Comparison of ENCODE assay signal across 1 cellular context in genomic region chr20:38685853-38686473, GRCh38.
TF ChIP-seq lines count a peak whose summit lies in the region.

No MANE protein-coding gene starts in this region.

TF ChIP-seq in HepG2, 621 proteins besides CTCF, POLR2A, EP300 and RAD21 (continued from another document):
- TF ChIP-seq SNAPC4 (CRISPR knock-in tag; IDR thresholded peaks at IDR 0.05) (peak; percentile 83), SOX13 (IDR thresholded peaks at IDR 0.05) (no peak), SOX13 (CRISPR knock-in tag; conservative IDR thresholded peaks at IDR 0.05 in 1 of 2, IDR thresholded peaks at IDR 0.05 in 1 of 2) (peak in 1 of 2 experiments; percentile 70; a peak in 2 of 4 replicates), FOXK1 (CRISPR knock-in tag; IDR thresholded peaks at IDR 0.05; ENCODE audit: borderline replicate concordance, low read depth) (peak; percentile 83; the same call in 1 of the 2 replicates), ZUFSP (CRISPR knock-in tag; IDR thresholded peaks at IDR 0.05; ENCODE audit: borderline replicate concordance) (no peak), ZNF740 (CRISPR knock-in tag; IDR thresholded peaks at IDR 0.05) (peak; percentile 56; the same call in 1 of the 2 replicates), ZNF713 (CRISPR knock-in tag; IDR thresholded peaks at IDR 0.05) (no peak), GFI1 (CRISPR knock-in tag; IDR thresholded peaks at IDR 0.05; ENCODE audit: borderline replicate concordance) (peak; percentile 38; the same call in 1 of the 2 replicates), RFXAP (CRISPR knock-in tag; IDR thresholded peaks at IDR 0.05; ENCODE audit: borderline replicate concordance) (peak; percentile 88), MLLT10 (CRISPR knock-in tag; IDR thresholded peaks at IDR 0.05) (0 out of 2 replicates have a peak, but pooled peaks have one; percentile 7), ZNF496 (CRISPR knock-in tag; IDR thresholded peaks at IDR 0.05; ENCODE audit: insufficient replicate concordance) (no peak), SP4 (CRISPR knock-in tag; IDR thresholded peaks at IDR 0.05) (0 out of 2 replicates have a peak, but pooled peaks have one; percentile 40), DMTF1 (CRISPR knock-in tag; IDR thresholded peaks at IDR 0.05) (peak; percentile 53; the same call in 1 of the 2 replicates), ZSCAN22 (CRISPR knock-in tag; IDR thresholded peaks at IDR 0.05) (peak; percentile 78; the same call in 1 of the 2 replicates), ZSCAN30 (CRISPR knock-in tag; IDR thresholded peaks at IDR 0.05) (peak; percentile 79; the same call in 1 of the 2 replicates), ZNF788 (CRISPR knock-in tag; IDR thresholded peaks at IDR 0.05; ENCODE audit: borderline replicate concordance) (peak; percentile 67; the same call in 1 of the 2 replicates), ZNF343 (CRISPR knock-in tag; IDR thresholded peaks at IDR 0.05) (peak; percentile 86), TBL1XR1 (IDR thresholded peaks at IDR 0.05; ENCODE audit: borderline replicate concordance, low read length, partially characterized antibody) (no peak), NR3C1 (CRISPR knock-in tag; IDR thresholded peaks at IDR 0.05) (no peak), ZSCAN12 (CRISPR knock-in tag; IDR thresholded peaks at IDR 0.05) (peak; percentile 99), KLF9 (CRISPR knock-in tag; IDR thresholded peaks at IDR 0.05; ENCODE audit: low read depth) (peak; percentile 94), MYC (CRISPR knock-in tag; IDR thresholded peaks at IDR 0.05; ENCODE audit: borderline replicate concordance) (no peak), ZNF224 (CRISPR knock-in tag; IDR thresholded peaks at IDR 0.05) (peak; percentile 67; the same call in 1 of the 2 replicates), EED (CRISPR knock-in tag; IDR thresholded peaks at IDR 0.05) (no peak), RXRB (CRISPR knock-in tag; IDR thresholded peaks at IDR 0.05; ENCODE audit: borderline replicate concordance) (peak; percentile 84; the same call in 1 of the 2 replicates), NCOA2 (CRISPR knock-in tag; IDR thresholded peaks at IDR 0.05) (peak; percentile 80), SMC3 (IDR thresholded peaks at IDR 0.05; ENCODE audit: low read length) (0 out of 2 replicates have a peak, but pooled peaks have one; percentile 7), ZNF549 (CRISPR knock-in tag; IDR thresholded peaks at IDR 0.05) (0 out of 2 replicates have a peak, but pooled peaks have one; percentile 38), CERS6 (CRISPR knock-in tag; IDR thresholded peaks at IDR 0.05) (0 out of 2 replicates have a peak, but pooled peaks have one; percentile 77), TMF1 (CRISPR knock-in tag; IDR thresholded peaks at IDR 0.05; ENCODE audit: low read depth) (peak; percentile 87; the same call in 1 of the 2 replicates), ZNF101 (CRISPR knock-in tag; IDR thresholded peaks at IDR 0.05; ENCODE audit: borderline replicate concordance, low read depth) (no peak), NFATC3 (CRISPR knock-in tag; IDR thresholded peaks at IDR 0.05) (no peak), RARA (CRISPR knock-in tag; IDR thresholded peaks at IDR 0.05) (peak; percentile 81), FOXO4 (CRISPR knock-in tag; conservative IDR thresholded peaks at IDR 0.05) (no peak), TFE3 (CRISPR knock-in tag; IDR thresholded peaks at IDR 0.05) (peak; percentile 93), SNAPC2 (CRISPR knock-in tag; IDR thresholded peaks at IDR 0.05) (peak; percentile 61; the same call in 1 of the 2 replicates), NFRKB (IDR thresholded peaks at IDR 0.05) (no peak), MTA3 (CRISPR knock-in tag; IDR thresholded peaks at IDR 0.05) (no peak), ATF5 (CRISPR knock-in tag; IDR thresholded peaks at IDR 0.05; ENCODE audit: low read depth) (peak; percentile 93; the same call in 1 of the 2 replicates), ZNF335 (CRISPR knock-in tag; IDR thresholded peaks at IDR 0.05) (peak; percentile 90), ZNF574 (CRISPR knock-in tag; IDR thresholded peaks at IDR 0.05) (peak; percentile 88), ZBTB25 (CRISPR knock-in tag; IDR thresholded peaks at IDR 0.05) (peak; percentile 98), GATA4 (IDR thresholded peaks at IDR 0.05; ENCODE audit: borderline replicate concordance, low read depth) (no peak)
TF ChIP-seq in HepG2: peak in this region for 373.
